ENCODE assay signal across 1 cellular context in genomic region chr20:51541189-51542032, GRCh38.
A peak's percentile ranks its signal among the peaks of the same experiment; 100 is the strongest.
TF ChIP-seq lines count a peak whose summit lies in the region.

No MANE protein-coding gene starts in this region.

TF ChIP-seq in K562, 482 proteins besides CTCF, POLR2A, EP300 and RAD21 (continued from another document and continues in another):
- TF ChIP-seq AFF1 (IDR thresholded peaks at IDR 0.05; ENCODE audit: low read depth in 1 of 2, partially characterized antibody in 2 of 2) (no peak), PURB (CRISPR knock-in tag; IDR thresholded peaks at IDR 0.05; ENCODE audit: low read depth) (no peak), WHSC1 (IDR thresholded peaks at IDR 0.05; ENCODE audit: low read length) (no peak), ELK3 (CRISPR knock-in tag; IDR thresholded peaks at IDR 0.05) (no peak), NR4A1 (CRISPR knock-in tag; IDR thresholded peaks at IDR 0.05) (no peak), NR4A1 (tag; IDR thresholded peaks at IDR 0.05) (no peak), BCOR (IDR thresholded peaks at IDR 0.05) (peak; percentile 20; the same call in 1 of the 2 replicates), MTA3 (IDR thresholded peaks at IDR 0.05; ENCODE audit: borderline replicate concordance) (no peak), E2F1 (CRISPR knock-in tag; IDR thresholded peaks at IDR 0.05) (no peak), ZBTB17 (CRISPR knock-in tag; IDR thresholded peaks at IDR 0.05) (peak; percentile 94), ELK1 (CRISPR knock-in tag; IDR thresholded peaks at IDR 0.05) (no peak), POLR3A (IDR thresholded peaks at IDR 0.05; ENCODE audit: borderline replicate concordance, extremely low read depth, insufficient read depth, insufficient read length) (no peak), CBX3 (IDR thresholded peaks at IDR 0.05; ENCODE audit: borderline replicate concordance in 1 of 2, low read length in 2 of 2) (peak in 1 of 2 experiments; percentile 45; a peak in 1 of 3 replicates), MBD2 (IDR thresholded peaks at IDR 0.05; ENCODE audit: borderline replicate concordance, low read depth) (peak; percentile 45; the same call in 1 of the 2 replicates), TFE3 (CRISPR knock-in tag; IDR thresholded peaks at IDR 0.05) (no peak), ZBTB5 (IDR thresholded peaks at IDR 0.05) (no peak), ZNF347 (CRISPR knock-in tag; IDR thresholded peaks at IDR 0.05; ENCODE audit: low read depth) (no peak), HBP1 (CRISPR knock-in tag; IDR thresholded peaks at IDR 0.05) (peak; percentile 31; the same call in 1 of the 2 replicates), SPI1 (IDR thresholded peaks at IDR 0.05; ENCODE audit: borderline replicate concordance, low read depth, low read length) (peak; percentile 58), ADNP (tag; IDR thresholded peaks at IDR 0.05) (no peak), NFE2L1 (tag; IDR thresholded peaks at IDR 0.05; ENCODE audit: borderline replicate concordance, low read depth) (no peak), ZNF444 (CRISPR knock-in tag; IDR thresholded peaks at IDR 0.05) (no peak), THAP7 (CRISPR knock-in tag; IDR thresholded peaks at IDR 0.05) (no peak), RERE (CRISPR knock-in tag; IDR thresholded peaks at IDR 0.05; ENCODE audit: borderline replicate concordance) (no peak), SAFB (IDR thresholded peaks at IDR 0.05; ENCODE audit: borderline replicate concordance, low read depth, low read length) (no peak), BRD9 (IDR thresholded peaks at IDR 0.05; ENCODE audit: low read depth, partially characterized antibody) (no peak), ILK (tag; IDR thresholded peaks at IDR 0.05; ENCODE audit: borderline replicate concordance, low read depth) (no peak), ZBTB12 (CRISPR knock-in tag; IDR thresholded peaks at IDR 0.05) (no peak), E2F3 (CRISPR knock-in tag; IDR thresholded peaks at IDR 0.05) (no peak), HDAC6 (IDR thresholded peaks at IDR 0.05; ENCODE audit: low read depth, low read length) (no peak), ZNF408 (CRISPR knock-in tag; IDR thresholded peaks at IDR 0.05; ENCODE audit: low read depth) (no peak), ZNF239 (CRISPR knock-in tag; IDR thresholded peaks at IDR 0.05) (no peak), ZNF551 (CRISPR knock-in tag; IDR thresholded peaks at IDR 0.05) (no peak), NCOA4 (IDR thresholded peaks at IDR 0.05; ENCODE audit: partially characterized antibody) (no peak), PTRF (tag; IDR thresholded peaks at IDR 0.05) (no peak), FOXM1 (IDR thresholded peaks at IDR 0.05; ENCODE audit: low read depth) (peak; percentile 48), FOXM1 (CRISPR knock-in tag; IDR thresholded peaks at IDR 0.05; ENCODE audit: low read depth) (no peak), TRIM24 (IDR thresholded peaks at IDR 0.05) (peak in 1 of 2 experiments; percentile 40; a peak in 1 of 4 replicates), SMARCA4 (IDR thresholded peaks at IDR 0.05) (peak; percentile 49), NFE2 (IDR thresholded peaks at IDR 0.05; ENCODE audit: low read depth) (no peak), EP400 (IDR thresholded peaks at IDR 0.05) (peak; percentile 50), GABPA (tag; conservative IDR thresholded peaks at IDR 0.05; ENCODE audit: low read depth) (no peak), ZC3H11A (IDR thresholded peaks at IDR 0.05; ENCODE audit: low read depth, low read length) (no peak), MTA2 (IDR thresholded peaks at IDR 0.05; ENCODE audit: low read depth) (no peak), ELF4 (CRISPR knock-in tag; IDR thresholded peaks at IDR 0.05) (no peak)
